Comparison of ENCODE assay signal across 16 cellular contexts in the genomic region with DNA sequence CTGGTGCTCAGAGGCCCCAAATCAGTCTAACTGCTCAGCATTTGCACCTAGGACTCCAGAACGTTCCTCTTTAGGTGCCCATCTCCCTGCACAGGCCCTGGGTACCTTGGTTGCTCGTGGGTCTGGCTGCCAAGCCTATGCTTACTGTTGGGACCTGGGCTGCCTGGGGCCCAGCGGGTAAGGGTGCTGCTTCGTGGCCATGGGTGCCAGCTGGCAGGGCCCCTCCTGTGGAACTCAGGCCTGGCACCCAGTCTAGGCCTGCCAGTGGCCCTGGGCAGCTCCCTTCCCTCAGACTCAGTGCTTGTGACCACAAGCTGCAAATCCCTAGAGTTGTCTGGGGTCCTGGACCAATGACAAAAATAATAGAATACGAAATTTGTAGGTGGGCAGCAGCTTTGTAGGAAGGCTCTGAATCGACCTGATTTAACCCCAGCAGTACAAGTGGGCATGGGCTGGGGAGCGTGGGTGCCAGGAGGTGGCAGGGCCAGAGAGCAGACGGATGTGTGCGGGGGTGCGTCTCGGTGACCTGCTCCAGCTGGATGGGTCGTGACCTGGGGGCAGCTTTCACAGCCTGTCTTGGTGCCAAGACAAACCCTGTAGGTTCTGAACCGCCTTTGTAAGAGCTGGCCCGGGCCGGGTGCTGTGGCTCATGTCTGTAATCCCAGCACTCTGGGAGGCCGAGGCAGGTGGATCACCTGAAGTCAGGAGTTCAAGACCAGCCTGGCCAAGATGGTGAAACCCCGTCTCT.
"Had no signal": no experiment of that assay in that cellular context is flagged by ENCODE, and none has a peak within 500 bp of the region (broad histone marks: within the 10 kb centered on the region; RNA-seq: fewer than 3 reads in every experiment).

No MANE protein-coding gene starts in this region.

- H3K9me3 ChIP-seq: body of pancreas, upper lobe of left lung had no signal

- H3K4me3 ChIP-seq: body of pancreas, upper lobe of left lung had no signal

- H3K27me3 ChIP-seq: body of pancreas, foreskin keratinocyte, upper lobe of left lung had no signal

- H3K4me1 ChIP-seq: body of pancreas had no signal

- DNase-seq: activated CD4-positive, alpha-beta T cell treated with anti-CD3 and anti-CD28 coated beads, Interleukin-2, amount 50 U/mL, for 48 hours; activated effector memory CD4-positive, alpha-beta T cell treated with Interleukin-2 at 50 U/mL for 16 hours; activated T-cell treated with anti-CD3 and anti-CD28 coated beads, Interleukin-2, amount 50 U/mL, for 4 hours; body of pancreas; central memory CD4-positive, alpha-beta T cell; effector memory CD4-positive, alpha-beta T cell; foreskin keratinocyte; glutamatergic neuron; mammary epithelial cell; stimulated activated CD4-positive, alpha-beta T cell treated with anti-CD3 and anti-CD28 coated beads, Interleukin-15, amount 100 ng/mL, for 24 hours; stimulated activated CD4-positive, alpha-beta T cell treated with anti-CD3 and anti-CD28 coated beads, Interleukin-4, amount 100 ng/mL, for 1 hour; stimulated activated naive CD4-positive, alpha-beta T cell; substantia nigra; T-helper 9 cell; upper lobe of left lung had no signal

- ATAC-seq: activated naive CD4-positive, alpha-beta T cell treated with anti-CD3 and anti-CD28 coated beads, Interleukin-2, amount 50 U/mL, for 72 hours; activated T-cell treated with anti-CD3 and anti-CD28 coated beads, Interleukin-2, amount 50 U/mL, for 4 hours; body of pancreas; foreskin keratinocyte had no signal

- H3K27ac ChIP-seq: body of pancreas, foreskin keratinocyte, upper lobe of left lung had no signal

- H3K9me3 Mint-ChIP-seq: activated naive CD4-positive, alpha-beta T cell treated with anti-CD3 and anti-CD28 coated beads, Interleukin-2, amount 50 U/mL, for 72 hours; activated T-cell treated with anti-CD3 and anti-CD28 coated beads, Interleukin-2, amount 50 U/mL, for 4 hours had no signal

- H3K4me3 Mint-ChIP-seq: activated T-cell treated with anti-CD3 and anti-CD28 coated beads, Interleukin-2, amount 50 U/mL, for 4 hours had no signal
